In the genomic region with DNA sequence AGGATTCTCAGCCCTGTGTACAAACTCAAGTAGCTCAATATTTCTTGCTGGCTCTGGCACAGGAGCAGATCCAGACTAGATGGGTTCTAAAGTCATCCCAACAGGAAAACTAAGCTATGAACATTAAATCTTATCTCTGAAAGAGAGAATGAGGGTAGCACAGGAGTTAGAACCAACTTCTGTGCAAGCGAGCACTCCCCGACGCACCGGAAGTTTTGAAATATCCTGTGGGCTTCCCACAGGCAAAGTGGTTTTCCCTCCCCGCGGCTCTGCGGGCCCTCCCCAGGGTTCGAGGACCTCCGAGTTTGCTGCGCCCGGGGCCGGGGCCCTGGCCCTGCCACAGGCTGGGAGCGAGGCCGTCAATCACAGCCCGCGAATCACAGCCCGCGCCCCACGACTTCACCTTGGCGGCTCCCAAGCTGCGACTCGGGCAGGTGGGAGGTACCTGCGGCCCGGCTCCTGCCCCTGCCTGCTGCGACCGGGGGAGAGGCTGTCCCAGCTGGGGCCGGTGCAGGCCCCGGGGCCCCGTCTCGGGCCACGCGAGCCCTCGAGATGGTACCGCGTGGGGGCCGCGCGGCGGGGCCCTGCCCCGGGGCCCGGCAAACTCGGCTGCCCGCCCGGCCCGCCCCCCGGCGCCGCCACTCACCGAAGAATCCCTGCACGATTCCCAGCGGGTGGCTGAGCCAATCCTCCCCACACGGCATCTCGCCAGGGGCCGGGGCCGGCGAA, we compare ENCODE assay signal across 1 cellular context.
A peak's percentile ranks its signal among the peaks of the same experiment; 100 is the strongest.
TF ChIP-seq lines count a peak whose summit lies in the region.

No MANE protein-coding gene starts in this region.

TF ChIP-seq in K562, 482 proteins besides CTCF, POLR2A, EP300 and RAD21 (continued from another document):
- TF ChIP-seq, protein P1, sequence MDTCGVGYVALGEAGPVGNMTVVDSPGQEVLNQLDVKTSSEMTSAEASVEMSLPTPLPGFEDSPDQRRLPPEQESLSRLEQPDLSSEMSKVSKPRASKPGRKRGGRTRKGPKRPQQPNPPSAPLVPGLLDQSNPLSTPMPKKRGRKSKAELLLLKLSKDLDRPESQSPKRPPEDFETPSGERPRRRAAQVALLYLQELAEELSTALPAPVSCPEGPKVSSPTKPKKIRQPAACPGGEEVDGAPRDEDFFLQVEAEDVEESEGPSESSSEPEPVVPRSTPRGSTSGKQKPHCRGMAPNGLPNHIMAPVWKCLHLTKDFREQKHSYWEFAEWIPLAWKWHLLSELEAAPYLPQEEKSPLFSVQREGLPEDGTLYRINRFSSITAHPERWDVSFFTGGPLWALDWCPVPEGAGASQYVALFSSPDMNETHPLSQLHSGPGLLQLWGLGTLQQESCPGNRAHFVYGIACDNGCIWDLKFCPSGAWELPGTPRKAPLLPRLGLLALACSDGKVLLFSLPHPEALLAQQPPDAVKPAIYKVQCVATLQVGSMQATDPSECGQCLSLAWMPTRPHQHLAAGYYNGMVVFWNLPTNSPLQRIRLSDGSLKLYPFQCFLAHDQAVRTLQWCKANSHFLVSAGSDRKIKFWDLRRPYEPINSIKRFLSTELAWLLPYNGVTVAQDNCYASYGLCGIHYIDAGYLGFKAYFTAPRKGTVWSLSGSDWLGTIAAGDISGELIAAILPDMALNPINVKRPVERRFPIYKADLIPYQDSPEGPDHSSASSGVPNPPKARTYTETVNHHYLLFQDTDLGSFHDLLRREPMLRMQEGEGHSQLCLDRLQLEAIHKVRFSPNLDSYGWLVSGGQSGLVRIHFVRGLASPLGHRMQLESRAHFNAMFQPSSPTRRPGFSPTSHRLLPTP (IDR thresholded peaks at IDR 0.05; ENCODE audit: borderline replicate concordance, extremely low read depth, insufficient read length): no peak
- no peak for TF ChIP-seq MAFK (IDR thresholded peaks at IDR 0.05; ENCODE audit: low read length)
- no peak for TF ChIP-seq CREBBP (IDR thresholded peaks at IDR 0.05; ENCODE audit: low read depth, low read length)
- TF ChIP-seq CHD4 (IDR thresholded peaks at IDR 0.05; ENCODE audit: insufficient read depth, insufficient replicate concordance, low read depth, low read length, poor library complexity, severe bottlenecking): no peak
- TF ChIP-seq FOSL1 (tag; conservative IDR thresholded peaks at IDR 0.05): no peak
- no peak for TF ChIP-seq CEBPG (CRISPR knock-in tag; IDR thresholded peaks at IDR 0.05)
- TF ChIP-seq CEBPG (tag; conservative IDR thresholded peaks at IDR 0.05 in 1 of 2, IDR thresholded peaks at IDR 0.05 in 1 of 2): 0 out of 4 replicates have a peak, but pooled peaks of 1 of the 2 experiments have one; percentile 30
- TF ChIP-seq POLR2AphosphoS2 (IDR thresholded peaks at IDR 0.05; ENCODE audit: low read length): no peak
- TF ChIP-seq, protein P2, sequence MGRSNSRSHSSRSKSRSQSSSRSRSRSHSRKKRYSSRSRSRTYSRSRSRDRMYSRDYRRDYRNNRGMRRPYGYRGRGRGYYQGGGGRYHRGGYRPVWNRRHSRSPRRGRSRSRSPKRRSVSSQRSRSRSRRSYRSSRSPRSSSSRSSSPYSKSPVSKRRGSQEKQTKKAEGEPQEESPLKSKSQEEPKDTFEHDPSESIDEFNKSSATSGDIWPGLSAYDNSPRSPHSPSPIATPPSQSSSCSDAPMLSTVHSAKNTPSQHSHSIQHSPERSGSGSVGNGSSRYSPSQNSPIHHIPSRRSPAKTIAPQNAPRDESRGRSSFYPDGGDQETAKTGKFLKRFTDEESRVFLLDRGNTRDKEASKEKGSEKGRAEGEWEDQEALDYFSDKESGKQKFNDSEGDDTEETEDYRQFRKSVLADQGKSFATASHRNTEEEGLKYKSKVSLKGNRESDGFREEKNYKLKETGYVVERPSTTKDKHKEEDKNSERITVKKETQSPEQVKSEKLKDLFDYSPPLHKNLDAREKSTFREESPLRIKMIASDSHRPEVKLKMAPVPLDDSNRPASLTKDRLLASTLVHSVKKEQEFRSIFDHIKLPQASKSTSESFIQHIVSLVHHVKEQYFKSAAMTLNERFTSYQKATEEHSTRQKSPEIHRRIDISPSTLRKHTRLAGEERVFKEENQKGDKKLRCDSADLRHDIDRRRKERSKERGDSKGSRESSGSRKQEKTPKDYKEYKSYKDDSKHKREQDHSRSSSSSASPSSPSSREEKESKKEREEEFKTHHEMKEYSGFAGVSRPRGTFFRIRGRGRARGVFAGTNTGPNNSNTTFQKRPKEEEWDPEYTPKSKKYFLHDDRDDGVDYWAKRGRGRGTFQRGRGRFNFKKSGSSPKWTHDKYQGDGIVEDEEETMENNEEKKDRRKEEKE (IDR thresholded peaks at IDR 0.05; ENCODE audit: borderline replicate concordance in 1 of 2, control insufficient read depth in 1 of 2, low read depth in 2 of 2, low read length in 1 of 2): no peak
- no peak for TF ChIP-seq JUNB (CRISPR knock-in tag; conservative IDR thresholded peaks at IDR 0.05)
